2 cellular contexts compared by ENCODE assay signal in genomic region chr11:72616655-72617054, GRCh38.
TF ChIP-seq lines count a peak whose summit lies in the region.

No MANE protein-coding gene starts in this region.

TF ChIP-seq in K562, 482 proteins besides CTCF, POLR2A, EP300 and RAD21:
- TF ChIP-seq ZNF407 (IDR thresholded peaks at IDR 0.05; ENCODE audit: low read depth) (no peak), ARNT (IDR thresholded peaks at IDR 0.05) (no peak), PYGO2 (tag; IDR thresholded peaks at IDR 0.05) (no peak), NKRF (IDR thresholded peaks at IDR 0.05; ENCODE audit: borderline replicate concordance) (no peak), ZNF76 (CRISPR knock-in tag; IDR thresholded peaks at IDR 0.05; ENCODE audit: borderline replicate concordance) (no peak), E2F5 (CRISPR knock-in tag; IDR thresholded peaks at IDR 0.05) (no peak), ZFP36 (IDR thresholded peaks at IDR 0.05; ENCODE audit: low read depth, low read length, partially characterized antibody) (peak; percentile 90)

TF ChIP-seq in SK-N-SH, 30 proteins besides CTCF, POLR2A, EP300 and RAD21:
- no peak for TF ChIP-seq GATA2 (CRISPR knock-in tag; IDR thresholded peaks at IDR 0.05)
- TF ChIP-seq POLR2AphosphoS5 (IDR thresholded peaks at IDR 0.05; ENCODE audit: low read depth, low read length) = no peak
- no peak for TF ChIP-seq USF2 (IDR thresholded peaks at IDR 0.05; ENCODE audit: borderline replicate concordance, low read depth, low read length)
- TF ChIP-seq NFIC (IDR thresholded peaks at IDR 0.05; ENCODE audit: borderline replicate concordance) = no peak
- TF ChIP-seq TEAD4 (IDR thresholded peaks at IDR 0.05; ENCODE audit: borderline replicate concordance, insufficient read depth) = no peak
- no peak for TF ChIP-seq MEF2A (IDR thresholded peaks at IDR 0.05; ENCODE audit: borderline replicate concordance, low read depth)
- no peak for TF ChIP-seq PBX3 (IDR thresholded peaks at IDR 0.05)
- no peak for TF ChIP-seq EZH2phosphoT487 (IDR thresholded peaks at IDR 0.05; ENCODE audit: borderline replicate concordance, low read depth)
- TF ChIP-seq RCOR1 (IDR thresholded peaks at IDR 0.05; ENCODE audit: low read length) = no peak
- no peak for TF ChIP-seq REST (IDR thresholded peaks at IDR 0.05; ENCODE audit: low read depth, low read length)
- no peak for TF ChIP-seq SIN3A (IDR thresholded peaks at IDR 0.05; ENCODE audit: borderline replicate concordance, low read depth, low read length)
